1 cellular context compared by ENCODE assay signal in genomic region chr1:200670215-200671118, GRCh38.
TF ChIP-seq lines count a peak whose summit lies in the region.

No MANE protein-coding gene starts in this region.

TF ChIP-seq in HEK293, 187 proteins besides CTCF, POLR2A, EP300 and RAD21 (continued from another document and continues in another):
- TF ChIP-seq ZNF398 (tag by site-specific recombination; IDR thresholded peaks at IDR 0.05) (peak; percentile 59; the same call in 1 of the 2 replicates), ZBTB1 (tag by site-specific recombination; IDR thresholded peaks at IDR 0.05) (no peak; the same call in 1 of the 2 replicates), ZNF138 (tag by site-specific recombination; IDR thresholded peaks at IDR 0.05; ENCODE audit: borderline replicate concordance) (no peak), ZNF707 (tag by site-specific recombination; IDR thresholded peaks at IDR 0.05) (no peak), ZNF2 (tag by site-specific recombination; IDR thresholded peaks at IDR 0.05) (peak; percentile 24; the same call in 1 of the 2 replicates), SCRT1 (tag by site-specific recombination; IDR thresholded peaks at IDR 0.05; ENCODE audit: borderline replicate concordance) (no peak), KLF16 (tag by site-specific recombination; IDR thresholded peaks at IDR 0.05) (no peak), ZNF302 (tag by site-specific recombination; IDR thresholded peaks at IDR 0.05; ENCODE audit: low read depth) (no peak), SP3 (tag by site-specific recombination; IDR thresholded peaks at IDR 0.05) (peak; percentile 69), ZNF747 (tag by site-specific recombination; IDR thresholded peaks at IDR 0.05) (no peak), ZNF558 (tag by site-specific recombination; IDR thresholded peaks at IDR 0.05) (peak; percentile 31; the same call in 1 of the 2 replicates), SALL2 (tag by site-specific recombination; IDR thresholded peaks at IDR 0.05; ENCODE audit: borderline replicate concordance) (no peak), ZFP37 (tag by site-specific recombination; IDR thresholded peaks at IDR 0.05) (0 out of 2 replicates have a peak, but pooled peaks have one; percentile 11), ZNF423 (tag by site-specific recombination; IDR thresholded peaks at IDR 0.05) (no peak), ZNF514 (tag by site-specific recombination; IDR thresholded peaks at IDR 0.05) (no peak), ZNF214 (tag by site-specific recombination; IDR thresholded peaks at IDR 0.05; ENCODE audit: borderline replicate concordance) (no peak), ZNF560 (tag by site-specific recombination; IDR thresholded peaks at IDR 0.05; ENCODE audit: borderline replicate concordance) (no peak), ZNF585B (tag by site-specific recombination; IDR thresholded peaks at IDR 0.05) (no peak), EGR2 (tag by site-specific recombination; IDR thresholded peaks at IDR 0.05; ENCODE audit: low read depth) (peak; percentile 67), SETDB1 (IDR thresholded peaks at IDR 0.05; ENCODE audit: insufficient read length, low read length) (no peak), ZNF394 (tag by site-specific recombination; IDR thresholded peaks at IDR 0.05; ENCODE audit: borderline replicate concordance) (no peak; the same call in 1 of the 2 replicates), ZNF658 (tag by site-specific recombination; IDR thresholded peaks at IDR 0.05) (no peak), ZNF677 (tag by site-specific recombination; IDR thresholded peaks at IDR 0.05) (no peak), REST (tag by site-specific recombination; IDR thresholded peaks at IDR 0.05) (no peak), ZNF664 (tag by site-specific recombination; IDR thresholded peaks at IDR 0.05) (no peak), ZNF155 (tag by site-specific recombination; IDR thresholded peaks at IDR 0.05) (no peak), TRIM28 (IDR thresholded peaks at IDR 0.05; ENCODE audit: borderline replicate concordance, low read length) (no peak), ZNF404 (tag by site-specific recombination; IDR thresholded peaks at IDR 0.05) (no peak), ZNF777 (tag by site-specific recombination; IDR thresholded peaks at IDR 0.05; ENCODE audit: borderline replicate concordance) (no peak), ZSCAN18 (tag by site-specific recombination; IDR thresholded peaks at IDR 0.05) (0 out of 2 replicates have a peak, but pooled peaks have one; percentile 10), ZNF660 (tag by site-specific recombination; IDR thresholded peaks at IDR 0.05) (peak; percentile 58), ZNF239 (tag by site-specific recombination; IDR thresholded peaks at IDR 0.05) (no peak), KLF8 (tag by site-specific recombination; IDR thresholded peaks at IDR 0.05) (0 out of 2 replicates have a peak, but pooled peaks have one; percentile 9), ZNF391 (tag by site-specific recombination; IDR thresholded peaks at IDR 0.05; ENCODE audit: borderline replicate concordance, low read depth) (no peak), ZSCAN16 (tag by site-specific recombination; IDR thresholded peaks at IDR 0.05) (no peak), ZNF544 (tag by site-specific recombination; IDR thresholded peaks at IDR 0.05) (no peak), ELK4 (IDR thresholded peaks at IDR 0.05; ENCODE audit: borderline replicate concordance, low read depth, low read length) (no peak), ZNF10 (tag by site-specific recombination; IDR thresholded peaks at IDR 0.05) (no peak; the same call in 1 of the 2 replicates), WT1 (tag by site-specific recombination; IDR thresholded peaks at IDR 0.05) (no peak; the same call in 1 of the 2 replicates), ZNF24 (tag by site-specific recombination; IDR thresholded peaks at IDR 0.05) (0 out of 2 replicates have a peak, but pooled peaks have one; percentile 73), PRDM4 (tag by site-specific recombination; IDR thresholded peaks at IDR 0.05) (no peak), YY2 (tag by site-specific recombination; IDR thresholded peaks at IDR 0.05) (no peak), ZNF26 (tag by site-specific recombination; IDR thresholded peaks at IDR 0.05) (no peak), ZNF362 (tag by site-specific recombination; IDR thresholded peaks at IDR 0.05) (no peak), ZNF266 (tag by site-specific recombination; IDR thresholded peaks at IDR 0.05; ENCODE audit: low read depth) (no peak), ZXDB (tag by site-specific recombination; IDR thresholded peaks at IDR 0.05) (peak; percentile 3; the same call in 1 of the 2 replicates), ZNF114 (tag by site-specific recombination; IDR thresholded peaks at IDR 0.05) (no peak), TCF7L2 (IDR thresholded peaks at IDR 0.05; ENCODE audit: borderline replicate concordance, low read depth, low read length) (no peak), ZNF670 (tag by site-specific recombination; IDR thresholded peaks at IDR 0.05; ENCODE audit: low read depth) (no peak), ZBTB48 (tag by site-specific recombination; IDR thresholded peaks at IDR 0.05) (peak; percentile 23; the same call in 1 of the 2 replicates)
